Comparison of ENCODE assay signal across 10 cellular contexts in genomic region chr15:77631790-77632551, GRCh38. TPM values are rescaled to one million over a fixed set of nuclear protein-coding genes. Genes with fewer than 3 reads are reported as not detected.
DNase-seq lines count a peak whose midpoint lies in the region; ATAC-seq, FAIRE-seq and TF ChIP-seq lines count a peak whose summit lies in the region.
"Had no signal": no experiment of that assay in that cellular context is flagged by ENCODE, and none has a peak within 500 bp of the region (broad histone marks: within the 10 kb centered on the region; RNA-seq: fewer than 3 reads in every experiment).

No MANE protein-coding gene starts in this region.

- CTCF ChIA-PET in naive thymus-derived CD4-positive, alpha-beta T cell (lab: Charles Lee): no interaction called here

- ATAC-seq in naive thymus-derived CD4-positive, alpha-beta T cell: no peak
- ATAC-seq in HG03039 (IDR thresholded peaks at IDR 0.05; ENCODE audit: unreplicated experiment): no peak
- ATAC-seq: activated CD4-positive, CD25-positive, alpha-beta regulatory T cell treated with anti-CD3 and anti-CD28 coated beads, Interleukin-2, amount 50 U/mL, for 24 hours had no signal

- no peaks in the 10 kb centered on the region for H3K9me3 Mint-ChIP-seq in astrocyte (ENCODE audit: unreplicated experiment)
- no peaks in the 10 kb centered on the region for H3K9me3 Mint-ChIP-seq in immature natural killer cell
- no peaks in the 10 kb centered on the region for H3K9me3 Mint-ChIP-seq in naive thymus-derived CD4-positive, alpha-beta T cell

- TF ChIP-seq CTCF in astrocyte (IDR thresholded peaks at IDR 0.05; ENCODE audit: insufficient read depth, low read depth, low read length) (no peak), smooth muscle cell (IDR thresholded peaks at IDR 0.05; ENCODE audit: borderline replicate concordance, insufficient read depth, poor library complexity, severe bottlenecking) (no peak), WERI-Rb-1 (IDR thresholded peaks at IDR 0.05; ENCODE audit: low read depth, low read length) (no peak)

- in situ Hi-C loops in HAP-1 (cut with MboI; ENCODE audit: low sequenced_read_pairs): no loop called here

- H3K4me3 ChIP-seq in HAP-1: peak overlapping the region; percentile 39
- H3K4me3 ChIP-seq in astrocyte (ENCODE audit: insufficient read depth, low read depth, low read length): no peak overlapping the region
- H3K4me3 ChIP-seq in smooth muscle cell: peak overlapping the region; percentile 56
- no peak overlapping the region; the same call in 1 of the 2 replicates for H3K4me3 ChIP-seq in WERI-Rb-1 (ENCODE audit: low read depth, low read length)
- H3K4me3 ChIP-seq in naive thymus-derived CD4-positive, alpha-beta T cell (ENCODE audit: low read length): no peak overlapping the region

- H3K27me3 ChIP-seq in HAP-1 (ENCODE audit: low read depth): no peaks in the 10 kb centered on the region
- H3K27me3 ChIP-seq in astrocyte (ENCODE audit: insufficient read depth, low read length): peaks cover 49% of the 10 kb centered on the region
- H3K27me3 ChIP-seq in smooth muscle cell (ENCODE audit: low read depth): peaks cover 19% of the 10 kb centered on the region
- H3K27me3 ChIP-seq in WERI-Rb-1 (ENCODE audit: insufficient read depth, low read depth, severe bottlenecking): no peaks in the 10 kb centered on the region
- peaks cover 0 to 18% of the 10 kb centered on the region in 2 donors for H3K27me3 ChIP-seq in naive thymus-derived CD4-positive, alpha-beta T cell (ENCODE audit: control insufficient read depth in 2 of 2, insufficient read depth in 2 of 2, low read length in 2 of 2)

- H3K4me1 ChIP-seq in HAP-1 (peaks cover 33% of the 10 kb centered on the region), astrocyte (ENCODE audit: insufficient read depth, low read length) (peaks cover 6% of the 10 kb centered on the region), smooth muscle cell (ENCODE audit: low read depth) (peaks cover 39% of the 10 kb centered on the region)
- peaks cover 0 to 9% of the 10 kb centered on the region in 2 donors for H3K4me1 ChIP-seq in naive thymus-derived CD4-positive, alpha-beta T cell (ENCODE audit: control insufficient read depth in 2 of 2, insufficient read depth in 2 of 2, low read length in 2 of 2)

- H2AFZ ChIP-seq in astrocyte (ENCODE audit: low read depth, low read length): no peak overlapping the region
- no peak overlapping the region for H2AFZ ChIP-seq in smooth muscle cell (ENCODE audit: low read depth)

- DNase-seq in HAP-1 (ENCODE audit: low spot score in 2 of 2) (peak; percentile 51 to 80), astrocyte (ENCODE audit: low read depth) (no peak), immature natural killer cell (no peak), smooth muscle cell (lab: John Stamatoyannopoulos, UW; ENCODE audit: unreplicated experiment) (no peak), WERI-Rb-1 (no peak), NCI-H1436 treated with DMSO at 0.1 percent for 48 hours (lab: John Stamatoyannopoulos, UW) (no peak)
- DNase-seq in naive thymus-derived CD4-positive, alpha-beta T cell: no peak
- DNase-seq: stimulated activated CD4-positive, alpha-beta T cell treated with anti-CD3 and anti-CD28 coated beads, Interleukin-1b, Interleukin-23, amount 100 ng/mL, for 48 hours had no signal

- H3K79me2 ChIP-seq in astrocyte (ENCODE audit: insufficient read depth, low read length) (no peaks in the 10 kb centered on the region), smooth muscle cell (ENCODE audit: low read depth) (no peaks in the 10 kb centered on the region)

- H3K4me3 Mint-ChIP-seq in astrocyte (ENCODE audit: unreplicated experiment) (peak overlapping the region; percentile 34), immature natural killer cell (peak overlapping the region in 3 of 5 donors; percentile 21 to 45 (median 27))
- peak overlapping the region in 3 of 10 donors; percentile 35 to 76 (median 36) for H3K4me3 Mint-ChIP-seq in naive thymus-derived CD4-positive, alpha-beta T cell

- POLR2A ChIA-PET in naive thymus-derived CD4-positive, alpha-beta T cell (lab: Charles Lee): no interaction called here

- intact Hi-C loops in naive thymus-derived CD4-positive, alpha-beta T cell (cut with micrococcal nuclease): loop anchor here in 1 of 2 donors (5.0 kb wide), 1 partner anchor 245 kb away; no protein-coding TSS in a partner anchor

- H3F3A ChIP-seq in smooth muscle cell (ENCODE audit: low read depth): no peaks in the 10 kb centered on the region

- FAIRE-seq in astrocyte (lab: Jason Lieb, UNC): no peak

- H3K4me2 ChIP-seq in astrocyte (ENCODE audit: low read length) (peak overlapping the region; percentile 57), smooth muscle cell (peak overlapping the region; percentile 92)

- no peak overlapping the region for H3K27ac ChIP-seq in astrocyte (ENCODE audit: low read depth, low read length)
- no peak overlapping the region for H3K27ac ChIP-seq in smooth muscle cell (ENCODE audit: low read depth)
- H3K27ac ChIP-seq in WERI-Rb-1: no peak overlapping the region
- H3K27ac ChIP-seq in naive thymus-derived CD4-positive, alpha-beta T cell (ENCODE audit: low read depth, low read length): no peak overlapping the region

- H4K20me1 ChIP-seq in astrocyte (ENCODE audit: insufficient read depth, low read length) (no peaks in the 10 kb centered on the region), smooth muscle cell (ENCODE audit: low read depth) (no peaks in the 10 kb centered on the region)

- H3K4me1 Mint-ChIP-seq in astrocyte (ENCODE audit: low read depth, unreplicated experiment) (no peaks in the 10 kb centered on the region), immature natural killer cell (peaks cover 10 to 12% of the 10 kb centered on the region in 2 donors)
- peaks cover 6 to 20% (median 13%) of the 10 kb centered on the region in 7 donors for H3K4me1 Mint-ChIP-seq in naive thymus-derived CD4-positive, alpha-beta T cell

- H3K27me3 Mint-ChIP-seq in astrocyte (ENCODE audit: low read depth, unreplicated experiment) (peaks cover 45% of the 10 kb centered on the region), immature natural killer cell (ENCODE audit: low read depth in 3 of 3) (peaks cover 10 to 19% (median 15%) of the 10 kb centered on the region in 3 donors)
- H3K27me3 Mint-ChIP-seq in naive thymus-derived CD4-positive, alpha-beta T cell: peaks cover 18 to 61% (median 41%) of the 10 kb centered on the region in 5 donors

- H3K36me3 Mint-ChIP-seq in astrocyte (ENCODE audit: low read depth, unreplicated experiment) (no peaks in the 10 kb centered on the region), immature natural killer cell (no peaks in the 10 kb centered on the region)
- H3K36me3 Mint-ChIP-seq in naive thymus-derived CD4-positive, alpha-beta T cell: peaks cover 0 to 1% (median 0%) of the 10 kb centered on the region in 5 donors

- WGBS in smooth muscle cell (ENCODE audit: low lambda C conversion rate): 6% methylated on average over 20 of the region's 50 CpGs

- H3K9ac ChIP-seq in astrocyte (ENCODE audit: low read length): no peak overlapping the region
- H3K9ac ChIP-seq in smooth muscle cell (ENCODE audit: low read depth): no peak overlapping the region

- H3K27ac Mint-ChIP-seq in astrocyte (ENCODE audit: unreplicated experiment): no peak overlapping the region
- H3K27ac Mint-ChIP-seq in immature natural killer cell: no peak overlapping the region
- no peak overlapping the region for H3K27ac Mint-ChIP-seq in naive thymus-derived CD4-positive, alpha-beta T cell

- H3K9me3 ChIP-seq in HAP-1: no peaks in the 10 kb centered on the region
- H3K9me3 ChIP-seq in astrocyte (ENCODE audit: insufficient read depth, low read depth, low read length): no peaks in the 10 kb centered on the region
- no peaks in the 10 kb centered on the region for H3K9me3 ChIP-seq in smooth muscle cell (replicated peaks; ENCODE audit: low read depth)
- no peaks in the 10 kb centered on the region for H3K9me3 ChIP-seq in WERI-Rb-1 (ENCODE audit: severe bottlenecking)
- no peaks in the 10 kb centered on the region for H3K9me3 ChIP-seq in naive thymus-derived CD4-positive, alpha-beta T cell (ENCODE audit: control insufficient read depth in 2 of 3, low read length in 3 of 3)

- H3K36me3 ChIP-seq in HAP-1 (replicated peaks) (no peaks in the 10 kb centered on the region), astrocyte (ENCODE audit: insufficient read depth, low read length) (no peaks in the 10 kb centered on the region), smooth muscle cell (ENCODE audit: low read depth) (no peaks in the 10 kb centered on the region), WERI-Rb-1 (no peaks in the 10 kb centered on the region)
- no peaks in the 10 kb centered on the region for H3K36me3 ChIP-seq in naive thymus-derived CD4-positive, alpha-beta T cell (ENCODE audit: control insufficient read depth in 2 of 3, insufficient read depth in 3 of 3, low read length in 3 of 3)

RNA-seq across cellular contexts. Expression of gene LINGO1, which starts 0.7 kb away (rescaled TPM):
- 4.5 and 5.7 TPM in 2 replicates for total RNA-seq in astrocyte
- polyA plus RNA-seq in immature natural killer cell: not detected
- 3.5 and 8.2 TPM in 2 replicates for total RNA-seq in smooth muscle cell
- 11.1 and 13.4 TPM in 2 replicates for polyA plus RNA-seq in smooth muscle cell
- not detected for total RNA-seq in naive thymus-derived CD4-positive, alpha-beta T cell
- polyA plus RNA-seq in naive thymus-derived CD4-positive, alpha-beta T cell: not detected

Comparison
In these comparisons a context has a peak if more than half of its experiments do, and no peak if none do; other contexts are left out.
1. DNase-seq: peak in HAP-1 (2 of 2); none in astrocyte (single experiment), immature natural killer cell (0 of 3), smooth muscle cell (single experiment), WERI-Rb-1 (single experiment), NCI-H1436 treated with DMSO at 0.1 percent for 48 hours (single experiment) and naive thymus-derived CD4-positive, alpha-beta T cell (0 of 9).
2. H3K4me3 ChIP-seq: peak in HAP-1 (single experiment) and smooth muscle cell (single experiment); none in astrocyte (single experiment), WERI-Rb-1 (single experiment) and naive thymus-derived CD4-positive, alpha-beta T cell (single experiment).